8 cellular contexts compared by ENCODE assay signal in the genomic region with DNA sequence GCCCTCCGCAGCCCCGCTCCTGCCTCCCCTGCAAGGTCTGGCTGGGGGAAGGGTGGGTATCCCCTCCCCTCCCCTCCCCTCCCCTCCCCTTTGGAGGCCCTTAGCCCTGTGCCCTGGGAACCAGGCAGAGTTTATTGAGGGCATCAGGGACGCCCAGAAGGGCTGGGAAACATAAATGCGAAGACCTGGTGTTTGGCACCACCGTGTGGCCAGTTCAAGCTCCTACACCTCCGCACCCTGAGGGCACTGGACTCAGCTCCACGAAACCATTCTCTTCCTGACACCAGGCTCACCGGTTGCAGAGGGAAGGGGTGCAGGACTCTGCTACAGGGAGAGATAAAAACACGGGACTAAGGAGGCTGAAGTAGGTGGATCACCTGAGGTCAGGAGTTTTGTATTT. TPM values are rescaled to one million over a fixed set of nuclear protein-coding genes. Genes with fewer than 3 reads are reported as not detected.
A peak's percentile ranks its signal among the peaks of the same experiment; 100 is the strongest.
DNase-seq lines count a peak whose midpoint lies in the region; ATAC-seq and TF ChIP-seq lines count a peak whose summit lies in the region.

No MANE protein-coding gene starts in this region.

- DNase-seq in COR-L47 (lab: John Stamatoyannopoulos, UW): peak; percentile 29
- DNase-seq in PC-3: peak; percentile 73
- DNase-seq in activated T-cell treated with anti-CD3 and anti-CD28 coated beads, Interleukin-2, amount 50 U/mL, for 4 hours: peak; percentile 56
- DNase-seq in fibroblast of peridontal ligament (ENCODE audit: extremely low read depth): peak; percentile 74
- peak in 37 of 56 donors; percentile 2 to 73 (median 22) for DNase-seq in nucleus accumbens (lab: John Stamatoyannopoulos, UW)
- peak in 1 of 2 donors; percentile 48 for DNase-seq in tibial nerve (ENCODE audit: low spot score in 2 of 2)
- DNase-seq in GOT3 (lab: John Stamatoyannopoulos, UW): no peak

- ATAC-seq in HG03521 (IDR thresholded peaks at IDR 0.05; ENCODE audit: unreplicated experiment) (peak; percentile 50), PC-3 (peak; percentile 90)
- peak; percentile 94 to 95 for ATAC-seq in activated T-cell treated with anti-CD3 and anti-CD28 coated beads, Interleukin-2, amount 50 U/mL, for 4 hours

- no peaks in the 10 kb centered on the region for H3K4me1 ChIP-seq in PC-3 (ENCODE audit: insufficient read depth, low read length)
- no peaks in the 10 kb centered on the region for H3K4me1 ChIP-seq in tibial nerve

- intact Hi-C loops in PC-3 (cut with micrococcal nuclease): no loop called here

- no peak overlapping the region for H3K9ac ChIP-seq in PC-3 (ENCODE audit: low read length)

- H3K4me3 ChIP-seq in PC-3 (ENCODE audit: low read length) (no peak overlapping the region), tibial nerve (no peak overlapping the region)

- peaks cover 22% of the 10 kb centered on the region for H3K27me3 Mint-ChIP-seq in activated T-cell treated with anti-CD3 and anti-CD28 coated beads, Interleukin-2, amount 50 U/mL, for 4 hours (ENCODE audit: low read depth)

- H3K79me2 ChIP-seq in PC-3 (ENCODE audit: low read length): no peaks in the 10 kb centered on the region

- WGBS in tibial nerve, 2 donors: 17 to 22% methylated on average over 9 of the region's 9 CpGs

- H2AFZ ChIP-seq in PC-3 (ENCODE audit: low read length): no peak overlapping the region

- H3K9me3 Mint-ChIP-seq in activated T-cell treated with anti-CD3 and anti-CD28 coated beads, Interleukin-2, amount 50 U/mL, for 4 hours: peaks cover 6% of the 10 kb centered on the region

- H3K27ac ChIP-seq in PC-3 (ENCODE audit: low read length): no peak overlapping the region
- no peak overlapping the region for H3K27ac ChIP-seq in tibial nerve

- no peaks in the 10 kb centered on the region for H3K36me3 Mint-ChIP-seq in activated T-cell treated with anti-CD3 and anti-CD28 coated beads, Interleukin-2, amount 50 U/mL, for 4 hours (ENCODE audit: insufficient read depth)

- no peaks in the 10 kb centered on the region for H3F3A ChIP-seq in PC-3 (ENCODE audit: low read length, unreplicated experiment)

- no peaks in the 10 kb centered on the region for H3K27me3 ChIP-seq in PC-3 (ENCODE audit: low read length)
- H3K27me3 ChIP-seq in tibial nerve: peaks cover 0 to 29% of the 10 kb centered on the region in 2 donors

- no TSS peak for BruUV-seq in PC-3 (replicated peaks; lab: Mats Ljungman, UMichigan)

- H3K36me3 ChIP-seq in PC-3 (ENCODE audit: low read depth, low read length): no peaks in the 10 kb centered on the region
- no peaks in the 10 kb centered on the region for H3K36me3 ChIP-seq in tibial nerve

- no peak for TF ChIP-seq POLR2A in tibial nerve (IDR thresholded peaks at IDR 0.05)

- POLR2A ChIA-PET in PC-3 (lab: Charles Lee; ENCODE audit: unreplicated experiment): interaction anchor here (0.6 kb wide), 1 partner anchor 682 kb away, joined by 3 read pairs; no protein-coding TSS in a partner anchor

- no peak overlapping the region for H3K4me2 ChIP-seq in PC-3 (ENCODE audit: low read length)

- H3K4me3 Mint-ChIP-seq in activated T-cell treated with anti-CD3 and anti-CD28 coated beads, Interleukin-2, amount 50 U/mL, for 4 hours: no peak overlapping the region

- no peak for TF ChIP-seq EP300 in tibial nerve (IDR thresholded peaks at IDR 0.05)

- H3K9me2 ChIP-seq in PC-3 (replicated peaks; ENCODE audit: low read length): no peaks in the 10 kb centered on the region

- no peaks in the 10 kb centered on the region for H3K4me1 Mint-ChIP-seq in activated T-cell treated with anti-CD3 and anti-CD28 coated beads, Interleukin-2, amount 50 U/mL, for 4 hours (ENCODE audit: low read depth)

- TF ChIP-seq CTCF in PC-3 (conservative IDR thresholded peaks at IDR 0.05; ENCODE audit: low read depth, low read length) (peak; percentile 70), tibial nerve (IDR thresholded peaks at IDR 0.05) (peak; percentile 61 to 84 (median 69))

- CTCF ChIA-PET in PC-3 (lab: Charles Lee): interaction anchor here (0.6 to 0.9 kb wide), 3 partner anchors 37 to 725 kb away, joined by 3 to 10 read pairs (median 5); no protein-coding TSS in a partner anchor

- H3K9me3 ChIP-seq in PC-3 (ENCODE audit: low read length) (no peaks in the 10 kb centered on the region), tibial nerve (peaks cover 0 to 8% (median 0%) of the 10 kb centered on the region in 4 donors)

- no peaks in the 10 kb centered on the region for H4K20me1 ChIP-seq in PC-3 (ENCODE audit: low read length)

RNA-seq across cellular contexts. Expression of gene AIPL1, which starts 1.0 kb away (rescaled TPM):
- not detected in 2 replicates for total RNA-seq in PC-3 (2014; rRNA removed)
- not detected for total RNA-seq in activated T-cell treated with anti-CD3 and anti-CD28 coated beads, Interleukin-2, amount 50 U/mL, for 4 hours
- not detected for total RNA-seq in tibial nerve

RNA-seq across cellular contexts. Expression of gene PIMREG, which starts 8.3 kb away (rescaled TPM):
- 67.6 and 88.6 TPM in 2 replicates for total RNA-seq in PC-3 (2014; rRNA removed)
- total RNA-seq in activated T-cell treated with anti-CD3 and anti-CD28 coated beads, Interleukin-2, amount 50 U/mL, for 4 hours: 1 to 10 TPM in 2 of 3 donors, under 1 TPM in 1; 0.82 to 1.9 (median 1.7) TPM
- total RNA-seq in tibial nerve: under 1 TPM in 2 of 4 donors, not detected in 2; 0.42 to 0.59 TPM

Comparison
In these comparisons a context has a peak if more than half of its experiments do, and no peak if none do; other contexts are left out.
1. RNA of gene PIMREG, which starts 8.3 kb away (total RNA-seq): 67.6 to 88.6 TPM in PC-3; 0.82 to 1.9 TPM in activated T-cell treated with anti-CD3 and anti-CD28 coated beads, Interleukin-2, amount 50 U/mL, for 4 hours and 0.42 to 0.59 TPM in tibial nerve; every median in the first group is over 10 times any median in the second.
2. Peak in every context shown above with its lines, with median percentiles within 50 percentile points of each other: ATAC-seq.